14 cellular contexts compared by ENCODE assay signal in genomic region chr7:137001478-137001877, GRCh38.
"Had no signal": no experiment of that assay in that cellular context is flagged by ENCODE, and none has a peak within 500 bp of the region (broad histone marks: within the 10 kb centered on the region; RNA-seq: fewer than 3 reads in every experiment).

No MANE protein-coding gene starts in this region.

- H3K4me3 ChIP-seq: dorsolateral prefrontal cortex, left lung, ovary had no signal

- FAIRE-seq: bronchial epithelial cell, kidney, urothelium cell line had no signal

- H3K27ac ChIP-seq: dorsolateral prefrontal cortex, left lung, ovary had no signal

- ATAC-seq: left lung; stimulated activated memory B cell treated with anti-CD40 and anti-IgM and Interleukin-4, amounts not matched to agents 10 μg/mL and 1 μg/mL and 100 μg/mL, for 72 hours; T-cell had no signal

- H3K9me3 ChIP-seq: left lung, ovary had no signal

- H3K27me3 ChIP-seq: dorsolateral prefrontal cortex, left lung, ovary had no signal

- DNase-seq: activated CD4-positive, CD25-positive, alpha-beta regulatory T cell treated with anti-CD3 and anti-CD28 coated beads, Interleukin-2, amount 50 U/mL, for 72 hours; activated naive CD8-positive, alpha-beta T cell treated with anti-CD3 and anti-CD28 coated beads, Interleukin-2, amount 10 ng/mL, durations not matched to agents 7 days and 5 days; aorta; dorsolateral prefrontal cortex; endodermal cell; hippocampal formation; kidney; left lung; ovary; T-cell; T-helper 9 cell had no signal

- H3K36me3 ChIP-seq: left lung, ovary had no signal

- H3K4me1 ChIP-seq: left lung had no signal
